In the genomic region with DNA sequence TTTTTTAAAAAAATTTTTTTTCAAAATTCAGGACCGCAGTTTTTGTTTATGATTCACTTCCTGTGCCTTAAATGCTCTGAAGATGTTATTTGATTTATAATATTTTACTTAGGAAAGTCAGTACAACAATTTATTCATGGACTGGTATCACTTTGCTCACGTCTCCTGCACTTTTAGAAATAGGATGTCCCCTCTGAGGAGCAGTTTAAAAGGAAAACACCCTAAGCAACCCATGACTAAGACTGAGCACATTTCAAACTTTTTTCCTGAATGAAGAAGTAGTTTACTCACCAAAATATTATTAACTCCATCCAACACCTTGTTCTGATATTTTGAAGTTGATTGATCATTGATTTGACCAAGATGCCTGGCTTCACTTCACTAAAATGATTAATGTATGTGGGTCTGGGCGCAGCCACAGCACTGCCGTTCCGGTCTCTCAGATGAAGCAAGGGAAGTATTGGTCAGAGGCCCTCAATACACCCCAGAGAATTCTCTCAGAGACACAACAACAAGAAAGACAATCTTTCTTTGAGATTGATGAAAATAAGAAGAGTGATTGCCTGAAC, we compare ENCODE assay signal across 23 cellular contexts.
"Had no signal": no experiment of that assay in that cellular context is flagged by ENCODE, and none has a peak within 500 bp of the region (broad histone marks: within the 10 kb centered on the region; RNA-seq: fewer than 3 reads in every experiment).

No MANE protein-coding gene starts in this region.

- H3K9me3 Mint-ChIP-seq: activated B cell treated with CpG ODN at 0.5 μM for 24 hours, neural crest cell had no signal

- H3K4me1 Mint-ChIP-seq: activated B cell treated with CpG ODN at 0.5 μM for 24 hours had no signal

- H3K9me3 ChIP-seq: breast epithelium, stomach, tibial artery, uterus had no signal

- H3K4me1 ChIP-seq: breast epithelium, parathyroid adenoma, stomach, tibial artery, uterus had no signal

- H3K27me3 Mint-ChIP-seq: activated B cell treated with CpG ODN at 0.5 μM for 24 hours; effector memory CD8-positive, alpha-beta T cell had no signal

- H3K36me3 Mint-ChIP-seq: activated naive CD4-positive, alpha-beta T cell treated with anti-CD3 and anti-CD28 coated beads, Interleukin-2, amount 50 U/mL, for 72 hours had no signal

- H3K36me3 ChIP-seq: breast epithelium, stomach, tibial artery, uterus had no signal

- H3K4me3 Mint-ChIP-seq: activated B cell treated with CpG ODN at 0.5 μM for 24 hours; activated CD8-positive, alpha-beta T cell treated with anti-CD3 and anti-CD28 coated beads, Interleukin-2, amount 10 ng/mL, durations not matched to agents 7 days and 5 days; activated T-cell treated with anti-CD3 and anti-CD28 coated beads, Interleukin-2, amount 50 U/mL, for 72 hours; effector memory CD8-positive, alpha-beta T cell; neural crest cell had no signal

- DNase-seq: activated B cell treated with CpG ODN at 0.5 μM for 24 hours; activated CD4-positive, alpha-beta T cell treated with anti-CD3 and anti-CD28 coated beads for 48 hours; activated CD8-positive, alpha-beta memory T cell treated with anti-CD3 and anti-CD28 coated beads, Interleukin-2, amount 50 U/mL, for 48 hours; activated CD8-positive, alpha-beta T cell treated with anti-CD3 and anti-CD28 coated beads, Interleukin-2, amount 10 ng/mL, durations not matched to agents 7 days and 5 days; activated gamma-delta T cell; activated T-cell treated with anti-CD3 and anti-CD28 coated beads, Interleukin-2, amount 50 U/mL, for 72 hours; anterior cingulate cortex; cerebellar nuclear complex; dermis blood vessel endothelial cell; effector memory CD8-positive, alpha-beta T cell; islet precursor cell; midbrain; stimulated activated CD4-positive, alpha-beta T cell treated with anti-CD3 and anti-CD28 coated beads, Interleukin-12 subunit alpha, Interleukin-12 subunit beta, amount 100 ng/mL, for 4 hours; stimulated activated CD4-positive, alpha-beta T cell treated with anti-CD3 and anti-CD28 coated beads, Interleukin-2, amount 100 ng/mL, for 24 hours; stomach; tibial artery; uterus had no signal

- H3K4me3 ChIP-seq: breast epithelium, lung, stomach, tibial artery, uterus had no signal

- H3K27ac ChIP-seq: breast epithelium, epithelial cell of prostate, parathyroid adenoma, stomach, tibial artery, uterus had no signal

- H3K27ac Mint-ChIP-seq: activated B cell treated with CpG ODN at 0.5 μM for 24 hours; activated CD8-positive, alpha-beta T cell treated with anti-CD3 and anti-CD28 coated beads, Interleukin-2, amount 10 ng/mL, durations not matched to agents 7 days and 5 days; activated naive CD4-positive, alpha-beta T cell treated with anti-CD3 and anti-CD28 coated beads, Interleukin-2, amount 50 U/mL, for 72 hours; activated T-cell treated with anti-CD3 and anti-CD28 coated beads, Interleukin-2, amount 50 U/mL, for 72 hours; effector memory CD8-positive, alpha-beta T cell had no signal

- ATAC-seq: activated CD8-positive, alpha-beta T cell treated with anti-CD3 and anti-CD28 coated beads, Interleukin-2, amount 10 ng/mL, durations not matched to agents 7 days and 5 days; activated naive CD4-positive, alpha-beta T cell treated with anti-CD3 and anti-CD28 coated beads, Interleukin-2, amount 50 U/mL, for 72 hours; activated T-cell treated with anti-CD3 and anti-CD28 coated beads, Interleukin-2, amount 50 U/mL, for 72 hours; effector memory CD8-positive, alpha-beta T cell had no signal

- H3K27me3 ChIP-seq: breast epithelium, stomach, tibial artery, uterus had no signal
